In the genomic region with DNA sequence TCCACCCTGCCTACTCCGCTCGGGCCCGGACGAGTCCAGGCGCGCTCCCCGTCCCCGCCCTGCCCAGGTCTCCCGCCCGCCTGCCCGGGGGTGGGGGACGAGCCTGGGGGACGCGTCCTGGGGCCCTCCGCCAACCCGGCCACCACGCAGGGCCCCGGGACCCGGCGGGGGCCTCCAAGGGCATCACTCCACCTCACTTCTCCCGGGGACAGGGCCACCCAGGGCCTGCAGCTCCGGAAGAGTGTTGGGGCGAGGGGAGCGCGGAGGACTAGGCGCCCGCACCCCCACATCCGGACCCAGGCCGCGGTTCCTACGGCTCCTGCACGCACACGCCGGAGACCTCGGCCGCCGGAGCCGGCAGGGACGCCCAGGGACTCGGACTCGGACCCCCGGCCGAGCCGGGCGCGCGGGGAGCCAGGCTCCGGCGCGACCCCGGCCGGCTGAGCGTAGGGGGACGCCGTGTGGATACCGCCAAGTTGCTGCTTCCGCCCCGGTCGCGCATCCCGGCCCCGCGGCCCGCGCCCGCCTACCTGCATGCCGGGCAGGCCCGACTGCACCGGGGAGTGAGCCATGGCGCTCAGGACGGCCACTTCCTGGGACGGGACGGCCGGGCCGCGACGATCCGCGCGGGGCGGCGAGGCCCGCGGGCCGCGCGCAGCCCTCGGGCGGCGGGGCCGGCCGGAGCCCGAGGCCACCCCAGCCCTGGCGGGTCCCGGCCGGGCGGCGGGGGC, we compare ENCODE assay signal across 1 cellular context.
TF ChIP-seq lines count a peak whose summit lies in the region.

No MANE protein-coding gene starts in this region.

TF ChIP-seq in HepG2, 621 proteins besides CTCF, POLR2A, EP300 and RAD21 (continued from another document and continues in another):
- TF ChIP-seq, protein P1, sequence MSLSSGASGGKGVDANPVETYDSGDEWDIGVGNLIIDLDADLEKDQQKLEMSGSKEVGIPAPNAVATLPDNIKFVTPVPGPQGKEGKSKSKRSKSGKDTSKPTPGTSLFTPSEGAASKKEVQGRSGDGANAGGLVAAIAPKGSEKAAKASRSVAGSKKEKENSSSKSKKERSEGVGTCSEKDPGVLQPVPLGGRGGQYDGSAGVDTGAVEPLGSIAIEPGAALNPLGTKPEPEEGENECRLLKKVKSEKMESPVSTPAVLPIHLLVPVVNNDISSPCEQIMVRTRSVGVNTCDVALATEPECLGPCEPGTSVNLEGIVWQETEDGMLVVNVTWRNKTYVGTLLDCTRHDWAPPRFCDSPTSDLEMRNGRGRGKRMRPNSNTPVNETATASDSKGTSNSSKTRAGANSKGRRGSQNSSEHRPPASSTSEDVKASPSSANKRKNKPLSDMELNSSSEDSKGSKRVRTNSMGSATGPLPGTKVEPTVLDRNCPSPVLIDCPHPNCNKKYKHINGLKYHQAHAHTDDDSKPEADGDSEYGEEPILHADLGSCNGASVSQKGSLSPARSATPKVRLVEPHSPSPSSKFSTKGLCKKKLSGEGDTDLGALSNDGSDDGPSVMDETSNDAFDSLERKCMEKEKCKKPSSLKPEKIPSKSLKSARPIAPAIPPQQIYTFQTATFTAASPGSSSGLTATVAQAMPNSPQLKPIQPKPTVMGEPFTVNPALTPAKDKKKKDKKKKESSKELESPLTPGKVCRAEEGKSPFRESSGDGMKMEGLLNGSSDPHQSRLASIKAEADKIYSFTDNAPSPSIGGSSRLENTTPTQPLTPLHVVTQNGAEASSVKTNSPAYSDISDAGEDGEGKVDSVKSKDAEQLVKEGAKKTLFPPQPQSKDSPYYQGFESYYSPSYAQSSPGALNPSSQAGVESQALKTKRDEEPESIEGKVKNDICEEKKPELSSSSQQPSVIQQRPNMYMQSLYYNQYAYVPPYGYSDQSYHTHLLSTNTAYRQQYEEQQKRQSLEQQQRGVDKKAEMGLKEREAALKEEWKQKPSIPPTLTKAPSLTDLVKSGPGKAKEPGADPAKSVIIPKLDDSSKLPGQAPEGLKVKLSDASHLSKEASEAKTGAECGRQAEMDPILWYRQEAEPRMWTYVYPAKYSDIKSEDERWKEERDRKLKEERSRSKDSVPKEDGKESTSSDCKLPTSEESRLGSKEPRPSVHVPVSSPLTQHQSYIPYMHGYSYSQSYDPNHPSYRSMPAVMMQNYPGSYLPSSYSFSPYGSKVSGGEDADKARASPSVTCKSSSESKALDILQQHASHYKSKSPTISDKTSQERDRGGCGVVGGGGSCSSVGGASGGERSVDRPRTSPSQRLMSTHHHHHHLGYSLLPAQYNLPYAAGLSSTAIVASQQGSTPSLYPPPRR (CRISPR knock-in tag; IDR thresholded peaks at IDR 0.05; ENCODE audit: borderline replicate concordance) = no peak
- TF ChIP-seq HOXA9 (CRISPR knock-in tag; IDR thresholded peaks at IDR 0.05; ENCODE audit: borderline replicate concordance) = no peak
- TF ChIP-seq ZNF160 (CRISPR knock-in tag; IDR thresholded peaks at IDR 0.05) = no peak; the same call in 1 of the 2 replicates
- TF ChIP-seq ISX (CRISPR knock-in tag; conservative IDR thresholded peaks at IDR 0.05) = peak; percentile 43; the same call in 1 of the 2 replicates
- no peak for TF ChIP-seq ZNF737 (CRISPR knock-in tag; IDR thresholded peaks at IDR 0.05; ENCODE audit: borderline replicate concordance)
- no peak for TF ChIP-seq ZBTB20 (CRISPR knock-in tag; IDR thresholded peaks at IDR 0.05; ENCODE audit: borderline replicate concordance, low read depth)
- no peak for TF ChIP-seq TSC22D2 (CRISPR knock-in tag; IDR thresholded peaks at IDR 0.05; ENCODE audit: borderline replicate concordance)
- no peak for TF ChIP-seq NONO (IDR thresholded peaks at IDR 0.05)
- no peak for TF ChIP-seq NONO (CRISPR knock-in tag; conservative IDR thresholded peaks at IDR 0.05)
- no peak for TF ChIP-seq ZNF382 (CRISPR knock-in tag; IDR thresholded peaks at IDR 0.05; ENCODE audit: borderline replicate concordance)
- TF ChIP-seq ATRX (CRISPR knock-in tag; IDR thresholded peaks at IDR 0.05; ENCODE audit: borderline replicate concordance) = no peak
- no peak for TF ChIP-seq NR3C1 (CRISPR knock-in tag; IDR thresholded peaks at IDR 0.05)
- no peak for TF ChIP-seq SUZ12 (IDR thresholded peaks at IDR 0.05; ENCODE audit: low read depth, low read length)
- no peak for TF ChIP-seq RXRA (CRISPR knock-in tag; IDR thresholded peaks at IDR 0.05)
- TF ChIP-seq, protein P2, sequence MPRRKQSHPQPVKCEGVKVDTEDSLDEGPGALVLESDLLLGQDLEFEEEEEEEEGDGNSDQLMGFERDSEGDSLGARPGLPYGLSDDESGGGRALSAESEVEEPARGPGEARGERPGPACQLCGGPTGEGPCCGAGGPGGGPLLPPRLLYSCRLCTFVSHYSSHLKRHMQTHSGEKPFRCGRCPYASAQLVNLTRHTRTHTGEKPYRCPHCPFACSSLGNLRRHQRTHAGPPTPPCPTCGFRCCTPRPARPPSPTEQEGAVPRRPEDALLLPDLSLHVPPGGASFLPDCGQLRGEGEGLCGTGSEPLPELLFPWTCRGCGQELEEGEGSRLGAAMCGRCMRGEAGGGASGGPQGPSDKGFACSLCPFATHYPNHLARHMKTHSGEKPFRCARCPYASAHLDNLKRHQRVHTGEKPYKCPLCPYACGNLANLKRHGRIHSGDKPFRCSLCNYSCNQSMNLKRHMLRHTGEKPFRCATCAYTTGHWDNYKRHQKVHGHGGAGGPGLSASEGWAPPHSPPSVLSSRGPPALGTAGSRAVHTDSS (CRISPR knock-in tag; conservative IDR thresholded peaks at IDR 0.05) = no peak
- no peak for TF ChIP-seq ZNF343 (CRISPR knock-in tag; IDR thresholded peaks at IDR 0.05)
- TF ChIP-seq, protein P3, sequence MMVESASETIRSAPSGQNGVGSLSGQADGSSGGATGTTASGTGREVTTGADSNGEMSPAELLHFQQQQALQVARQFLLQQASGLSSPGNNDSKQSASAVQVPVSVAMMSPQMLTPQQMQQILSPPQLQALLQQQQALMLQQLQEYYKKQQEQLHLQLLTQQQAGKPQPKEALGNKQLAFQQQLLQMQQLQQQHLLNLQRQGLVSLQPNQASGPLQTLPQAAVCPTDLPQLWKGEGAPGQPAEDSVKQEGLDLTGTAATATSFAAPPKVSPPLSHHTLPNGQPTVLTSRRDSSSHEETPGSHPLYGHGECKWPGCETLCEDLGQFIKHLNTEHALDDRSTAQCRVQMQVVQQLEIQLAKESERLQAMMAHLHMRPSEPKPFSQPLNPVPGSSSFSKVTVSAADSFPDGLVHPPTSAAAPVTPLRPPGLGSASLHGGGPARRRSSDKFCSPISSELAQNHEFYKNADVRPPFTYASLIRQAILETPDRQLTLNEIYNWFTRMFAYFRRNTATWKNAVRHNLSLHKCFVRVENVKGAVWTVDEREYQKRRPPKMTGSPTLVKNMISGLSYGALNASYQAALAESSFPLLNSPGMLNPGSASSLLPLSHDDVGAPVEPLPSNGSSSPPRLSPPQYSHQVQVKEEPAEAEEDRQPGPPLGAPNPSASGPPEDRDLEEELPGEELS (CRISPR knock-in tag; IDR thresholded peaks at IDR 0.05) = no peak
- TF ChIP-seq MAZ (IDR thresholded peaks at IDR 0.05; ENCODE audit: borderline replicate concordance, low read depth, low read length) = no peak
- peak; percentile 49 for TF ChIP-seq MAZ (CRISPR knock-in tag; IDR thresholded peaks at IDR 0.05; ENCODE audit: low read depth)
- TF ChIP-seq MED8 (CRISPR knock-in tag; IDR thresholded peaks at IDR 0.05; ENCODE audit: insufficient replicate concordance) = no peak
- TF ChIP-seq, protein P4, sequence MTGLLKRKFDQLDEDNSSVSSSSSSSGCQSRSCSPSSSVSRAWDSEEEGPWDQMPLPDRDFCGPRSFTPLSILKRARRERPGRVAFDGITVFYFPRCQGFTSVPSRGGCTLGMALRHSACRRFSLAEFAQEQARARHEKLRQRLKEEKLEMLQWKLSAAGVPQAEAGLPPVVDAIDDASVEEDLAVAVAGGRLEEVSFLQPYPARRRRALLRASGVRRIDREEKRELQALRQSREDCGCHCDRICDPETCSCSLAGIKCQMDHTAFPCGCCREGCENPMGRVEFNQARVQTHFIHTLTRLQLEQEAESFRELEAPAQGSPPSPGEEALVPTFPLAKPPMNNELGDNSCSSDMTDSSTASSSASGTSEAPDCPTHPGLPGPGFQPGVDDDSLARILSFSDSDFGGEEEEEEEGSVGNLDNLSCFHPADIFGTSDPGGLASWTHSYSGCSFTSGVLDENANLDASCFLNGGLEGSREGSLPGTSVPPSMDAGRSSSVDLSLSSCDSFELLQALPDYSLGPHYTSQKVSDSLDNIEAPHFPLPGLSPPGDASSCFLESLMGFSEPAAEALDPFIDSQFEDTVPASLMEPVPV (CRISPR knock-in tag; IDR thresholded peaks at IDR 0.05) = no peak
- no peak for TF ChIP-seq CHD2 (IDR thresholded peaks at IDR 0.05; ENCODE audit: low read depth, low read length)
- TF ChIP-seq KLF15 (CRISPR knock-in tag; IDR thresholded peaks at IDR 0.05; ENCODE audit: borderline replicate concordance) = no peak
- TF ChIP-seq ASH2L (IDR thresholded peaks at IDR 0.05; ENCODE audit: insufficient read length, low read depth, low read length) = peak; percentile 60
- TF ChIP-seq ERF (CRISPR knock-in tag; IDR thresholded peaks at IDR 0.05) = no peak
- no peak for TF ChIP-seq TEAD2 (CRISPR knock-in tag; IDR thresholded peaks at IDR 0.05)
- TF ChIP-seq NR2F6 (IDR thresholded peaks at IDR 0.05) = no peak
- no peak for TF ChIP-seq NR2F6 (CRISPR knock-in tag; IDR thresholded peaks at IDR 0.05)
- TF ChIP-seq ZNF768 (CRISPR knock-in tag; IDR thresholded peaks at IDR 0.05) = 0 out of 2 replicates have a peak, but pooled peaks have one; percentile 11
- TF ChIP-seq MTA1 (CRISPR knock-in tag; IDR thresholded peaks at IDR 0.05; ENCODE audit: borderline replicate concordance) = no peak
- no peak for TF ChIP-seq RFX3 (CRISPR knock-in tag; IDR thresholded peaks at IDR 0.05)
- TF ChIP-seq, protein P5, sequence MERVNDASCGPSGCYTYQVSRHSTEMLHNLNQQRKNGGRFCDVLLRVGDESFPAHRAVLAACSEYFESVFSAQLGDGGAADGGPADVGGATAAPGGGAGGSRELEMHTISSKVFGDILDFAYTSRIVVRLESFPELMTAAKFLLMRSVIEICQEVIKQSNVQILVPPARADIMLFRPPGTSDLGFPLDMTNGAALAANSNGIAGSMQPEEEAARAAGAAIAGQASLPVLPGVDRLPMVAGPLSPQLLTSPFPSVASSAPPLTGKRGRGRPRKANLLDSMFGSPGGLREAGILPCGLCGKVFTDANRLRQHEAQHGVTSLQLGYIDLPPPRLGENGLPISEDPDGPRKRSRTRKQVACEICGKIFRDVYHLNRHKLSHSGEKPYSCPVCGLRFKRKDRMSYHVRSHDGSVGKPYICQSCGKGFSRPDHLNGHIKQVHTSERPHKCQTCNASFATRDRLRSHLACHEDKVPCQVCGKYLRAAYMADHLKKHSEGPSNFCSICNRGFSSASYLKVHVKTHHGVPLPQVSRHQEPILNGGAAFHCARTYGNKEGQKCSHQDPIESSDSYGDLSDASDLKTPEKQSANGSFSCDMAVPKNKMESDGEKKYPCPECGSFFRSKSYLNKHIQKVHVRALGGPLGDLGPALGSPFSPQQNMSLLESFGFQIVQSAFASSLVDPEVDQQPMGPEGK (CRISPR knock-in tag; IDR thresholded peaks at IDR 0.05) = peak; percentile 39; the same call in 1 of the 2 replicates
- TF ChIP-seq ZNF329 (CRISPR knock-in tag; IDR thresholded peaks at IDR 0.05; ENCODE audit: low read depth) = 0 out of 2 replicates have a peak, but pooled peaks have one; percentile 15
- no peak for TF ChIP-seq CBX1 (IDR thresholded peaks at IDR 0.05; ENCODE audit: low read depth)
- TF ChIP-seq, protein P6, sequence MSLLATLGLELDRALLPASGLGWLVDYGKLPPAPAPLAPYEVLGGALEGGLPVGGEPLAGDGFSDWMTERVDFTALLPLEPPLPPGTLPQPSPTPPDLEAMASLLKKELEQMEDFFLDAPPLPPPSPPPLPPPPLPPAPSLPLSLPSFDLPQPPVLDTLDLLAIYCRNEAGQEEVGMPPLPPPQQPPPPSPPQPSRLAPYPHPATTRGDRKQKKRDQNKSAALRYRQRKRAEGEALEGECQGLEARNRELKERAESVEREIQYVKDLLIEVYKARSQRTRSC (CRISPR knock-in tag; IDR thresholded peaks at IDR 0.05; ENCODE audit: low read depth) = no peak
- TF ChIP-seq MYC (CRISPR knock-in tag; IDR thresholded peaks at IDR 0.05; ENCODE audit: borderline replicate concordance) = 0 out of 2 replicates have a peak, but pooled peaks have one; percentile 22
- TF ChIP-seq MLLT10 (CRISPR knock-in tag; IDR thresholded peaks at IDR 0.05) = no peak
- TF ChIP-seq KDM1A (CRISPR knock-in tag; IDR thresholded peaks at IDR 0.05) = no peak
- TF ChIP-seq NFYB (CRISPR knock-in tag; IDR thresholded peaks at IDR 0.05) = no peak
- no peak for TF ChIP-seq NFE2 (CRISPR knock-in tag; IDR thresholded peaks at IDR 0.05)
- TF ChIP-seq, protein P7, sequence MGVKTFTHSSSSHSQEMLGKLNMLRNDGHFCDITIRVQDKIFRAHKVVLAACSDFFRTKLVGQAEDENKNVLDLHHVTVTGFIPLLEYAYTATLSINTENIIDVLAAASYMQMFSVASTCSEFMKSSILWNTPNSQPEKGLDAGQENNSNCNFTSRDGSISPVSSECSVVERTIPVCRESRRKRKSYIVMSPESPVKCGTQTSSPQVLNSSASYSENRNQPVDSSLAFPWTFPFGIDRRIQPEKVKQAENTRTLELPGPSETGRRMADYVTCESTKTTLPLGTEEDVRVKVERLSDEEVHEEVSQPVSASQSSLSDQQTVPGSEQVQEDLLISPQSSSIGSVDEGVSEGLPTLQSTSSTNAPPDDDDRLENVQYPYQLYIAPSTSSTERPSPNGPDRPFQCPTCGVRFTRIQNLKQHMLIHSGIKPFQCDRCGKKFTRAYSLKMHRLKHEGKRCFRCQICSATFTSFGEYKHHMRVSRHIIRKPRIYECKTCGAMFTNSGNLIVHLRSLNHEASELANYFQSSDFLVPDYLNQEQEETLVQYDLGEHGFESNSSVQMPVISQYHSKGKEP (CRISPR knock-in tag; IDR thresholded peaks at IDR 0.05) = no peak
- TF ChIP-seq NCOA5 (CRISPR knock-in tag; IDR thresholded peaks at IDR 0.05) = no peak
- TF ChIP-seq, protein P8, sequence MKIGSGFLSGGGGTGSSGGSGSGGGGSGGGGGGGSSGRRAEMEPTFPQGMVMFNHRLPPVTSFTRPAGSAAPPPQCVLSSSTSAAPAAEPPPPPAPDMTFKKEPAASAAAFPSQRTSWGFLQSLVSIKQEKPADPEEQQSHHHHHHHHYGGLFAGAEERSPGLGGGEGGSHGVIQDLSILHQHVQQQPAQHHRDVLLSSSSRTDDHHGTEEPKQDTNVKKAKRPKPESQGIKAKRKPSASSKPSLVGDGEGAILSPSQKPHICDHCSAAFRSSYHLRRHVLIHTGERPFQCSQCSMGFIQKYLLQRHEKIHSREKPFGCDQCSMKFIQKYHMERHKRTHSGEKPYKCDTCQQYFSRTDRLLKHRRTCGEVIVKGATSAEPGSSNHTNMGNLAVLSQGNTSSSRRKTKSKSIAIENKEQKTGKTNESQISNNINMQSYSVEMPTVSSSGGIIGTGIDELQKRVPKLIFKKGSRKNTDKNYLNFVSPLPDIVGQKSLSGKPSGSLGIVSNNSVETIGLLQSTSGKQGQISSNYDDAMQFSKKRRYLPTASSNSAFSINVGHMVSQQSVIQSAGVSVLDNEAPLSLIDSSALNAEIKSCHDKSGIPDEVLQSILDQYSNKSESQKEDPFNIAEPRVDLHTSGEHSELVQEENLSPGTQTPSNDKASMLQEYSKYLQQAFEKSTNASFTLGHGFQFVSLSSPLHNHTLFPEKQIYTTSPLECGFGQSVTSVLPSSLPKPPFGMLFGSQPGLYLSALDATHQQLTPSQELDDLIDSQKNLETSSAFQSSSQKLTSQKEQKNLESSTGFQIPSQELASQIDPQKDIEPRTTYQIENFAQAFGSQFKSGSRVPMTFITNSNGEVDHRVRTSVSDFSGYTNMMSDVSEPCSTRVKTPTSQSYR (CRISPR knock-in tag; IDR thresholded peaks at IDR 0.05; ENCODE audit: borderline replicate concordance) = no peak
- TF ChIP-seq SIN3A (IDR thresholded peaks at IDR 0.05; ENCODE audit: borderline replicate concordance, low read depth, low read length) = no peak; the same call in 1 of the 2 replicates
